In the genomic region with DNA sequence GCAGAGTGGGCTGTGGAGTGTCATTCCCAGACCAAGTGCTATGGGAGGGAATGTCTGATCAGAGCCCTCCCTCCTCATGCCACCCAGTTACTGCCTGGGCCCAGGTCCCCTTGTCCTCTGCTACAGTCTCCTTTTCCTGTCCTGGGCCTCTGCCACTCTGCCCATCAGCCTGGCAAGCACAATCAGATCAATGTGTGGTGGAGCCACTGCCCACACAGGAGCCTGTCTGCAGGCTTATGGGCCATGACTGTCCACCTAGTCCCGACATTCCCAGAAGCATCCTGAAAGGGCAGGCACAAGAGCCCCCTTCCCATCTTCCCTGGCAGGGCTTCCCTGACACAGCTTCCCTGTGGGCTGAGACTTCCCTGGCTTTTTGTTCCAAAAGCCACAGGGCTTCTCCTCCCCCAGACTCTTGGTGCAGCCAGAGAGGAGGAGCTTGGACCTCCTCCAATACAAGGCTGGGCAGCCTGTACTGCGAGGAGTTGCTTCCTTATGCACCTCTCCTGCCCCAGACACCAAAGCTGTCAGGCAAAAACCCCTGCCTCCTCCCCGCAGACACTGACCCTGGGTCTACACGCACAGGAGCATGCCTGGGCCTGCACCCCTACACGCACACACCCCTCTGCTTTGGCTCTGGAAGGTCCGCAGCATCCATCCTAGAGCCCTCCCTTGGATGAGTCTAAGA, we compare ENCODE assay signal across 8 cellular contexts. TPM values are rescaled to one million over a fixed set of nuclear protein-coding genes. Genes with fewer than 3 reads are reported as not detected.
DNase-seq lines count a peak whose midpoint lies in the region; ATAC-seq and TF ChIP-seq lines count a peak whose summit lies in the region.

No MANE protein-coding gene starts in this region.

- no peaks in the 10 kb centered on the region; the same call in 2 of the 3 replicates for H3K36me3 Mint-ChIP-seq in GM23338 (ENCODE audit: low read depth)
- H3K36me3 Mint-ChIP-seq in CD8-positive, alpha-beta memory T cell, result no peaks in the 10 kb centered on the region

- no peaks in the 10 kb centered on the region for H3K4me1 ChIP-seq in GM23338 (ENCODE audit: insufficient read depth)
- H3K4me1 ChIP-seq in CD8-positive, alpha-beta memory T cell (ENCODE audit: insufficient read depth, low read length), result no peaks in the 10 kb centered on the region

- H3K79me2 ChIP-seq in GM23338 (replicated peaks; ENCODE audit: insufficient read depth), result no peaks in the 10 kb centered on the region

- CTCF ChIA-PET in CD8-positive, alpha-beta memory T cell (lab: Charles Lee), result no interaction called here

- H3K36me3 ChIP-seq in GM23338 (ENCODE audit: insufficient read depth), result no peaks in the 10 kb centered on the region
- no peaks in the 10 kb centered on the region for H3K36me3 ChIP-seq in CD8-positive, alpha-beta memory T cell (ENCODE audit: insufficient read depth, low read length)

- POLR2A ChIA-PET in CD8-positive, alpha-beta memory T cell (lab: Charles Lee), result no interaction called here

- no peak overlapping the region for H3K4me3 ChIP-seq in GM23338
- H3K4me3 ChIP-seq in fibroblast of pulmonary artery (replicated peaks; ENCODE audit: low read depth, low read length), result no peak overlapping the region
- no peak overlapping the region for H3K4me3 ChIP-seq in retinal pigment epithelial cell (ENCODE audit: low read length)
- no peak overlapping the region for H3K4me3 ChIP-seq in CD8-positive, alpha-beta memory T cell (ENCODE audit: low read length)

- no peaks in the 10 kb centered on the region for H3K9me3 Mint-ChIP-seq in GM23338
- no peaks in the 10 kb centered on the region for H3K9me3 Mint-ChIP-seq in stimulated activated naive CD8-positive, alpha-beta T cell treated with anti-CD3 and anti-CD28 coated beads, Interleukin-15, amount 100 ng/mL, for 72 hours
- H3K9me3 Mint-ChIP-seq in CD8-positive, alpha-beta memory T cell, result no peaks in the 10 kb centered on the region

- H3K27me3 ChIP-seq in GM23338 (ENCODE audit: insufficient read depth), result no peaks in the 10 kb centered on the region
- no peaks in the 10 kb centered on the region for H3K27me3 ChIP-seq in CD8-positive, alpha-beta memory T cell (ENCODE audit: insufficient read depth, low read length, poor library complexity, severe bottlenecking)

- TF ChIP-seq CTCF in GM23338 (conservative IDR thresholded peaks at IDR 0.05; ENCODE audit: low read depth in 2 of 2), result no peak
- no peak for TF ChIP-seq CTCF in fibroblast of pulmonary artery (IDR thresholded peaks at IDR 0.05; ENCODE audit: low read length, missing control alignments)
- TF ChIP-seq CTCF in retinal pigment epithelial cell (conservative IDR thresholded peaks at IDR 0.05; ENCODE audit: low read depth, low read length), result no peak

- H2AFZ ChIP-seq in GM23338, result no peak overlapping the region; the same call in 1 of the 2 replicates

- H3K9me3 ChIP-seq in CD8-positive, alpha-beta memory T cell (ENCODE audit: low read length), result no peaks in the 10 kb centered on the region

- no peaks in the 10 kb centered on the region for H3K9me2 ChIP-seq in GM23338 (ENCODE audit: insufficient read depth)

- no peak overlapping the region for H3K27ac ChIP-seq in GM23338 (ENCODE audit: low read depth)
- H3K27ac ChIP-seq in CD8-positive, alpha-beta memory T cell (ENCODE audit: low read depth, low read length), result no peak overlapping the region

- peak overlapping the region; percentile 82 for H3K27ac Mint-ChIP-seq in GM23338
- H3K27ac Mint-ChIP-seq in stimulated activated naive CD8-positive, alpha-beta T cell treated with anti-CD3 and anti-CD28 coated beads, Interleukin-15, amount 100 ng/mL, for 72 hours, result peak overlapping the region in 1 of 2 donors; percentile 23
- no peak overlapping the region for H3K27ac Mint-ChIP-seq in CD8-positive, alpha-beta memory T cell

- H3F3A ChIP-seq in GM23338 (replicated peaks; ENCODE audit: low read depth), result no peaks in the 10 kb centered on the region; the same call in 1 of the 2 replicates

- H3K4me1 Mint-ChIP-seq in GM23338, result peaks cover 30% of the 10 kb centered on the region
- H3K4me1 Mint-ChIP-seq in stimulated activated naive CD8-positive, alpha-beta T cell treated with anti-CD3 and anti-CD28 coated beads, Interleukin-15, amount 100 ng/mL, for 72 hours, result no peaks in the 10 kb centered on the region
- H3K4me1 Mint-ChIP-seq in CD8-positive, alpha-beta memory T cell, result no peaks in the 10 kb centered on the region

- peak; percentile 77 for ATAC-seq in GM23338
- ATAC-seq in stimulated activated naive CD8-positive, alpha-beta T cell treated with anti-CD3 and anti-CD28 coated beads, Interleukin-15, amount 100 ng/mL, for 72 hours, result no peak
- no peak for ATAC-seq in HG02798 (IDR thresholded peaks at IDR 0.05; ENCODE audit: poor library complexity, unreplicated experiment)

- peaks cover 7% of the 10 kb centered on the region for H3K27me3 Mint-ChIP-seq in GM23338 (ENCODE audit: insufficient read depth, low read depth, poor library complexity)
- no peaks in the 10 kb centered on the region for H3K27me3 Mint-ChIP-seq in stimulated activated naive CD8-positive, alpha-beta T cell treated with anti-CD3 and anti-CD28 coated beads, Interleukin-15, amount 100 ng/mL, for 72 hours
- peaks cover 3 to 5% of the 10 kb centered on the region in 2 donors for H3K27me3 Mint-ChIP-seq in CD8-positive, alpha-beta memory T cell

- H4K20me1 ChIP-seq in GM23338 (replicated peaks; ENCODE audit: insufficient read depth), result no peaks in the 10 kb centered on the region

- no peak overlapping the region for H3K4me2 ChIP-seq in GM23338

- H3K4me3 Mint-ChIP-seq in GM23338, result no peak overlapping the region
- H3K4me3 Mint-ChIP-seq in stimulated activated naive CD8-positive, alpha-beta T cell treated with anti-CD3 and anti-CD28 coated beads, Interleukin-15, amount 100 ng/mL, for 72 hours, result no peak overlapping the region
- H3K4me3 Mint-ChIP-seq in CD8-positive, alpha-beta memory T cell, result no peak overlapping the region

- DNase-seq in GM23338 (ENCODE audit: low spot score) (peak; percentile 11), NCI-H82 treated with DMSO at 0.1 percent for 48 hours (lab: John Stamatoyannopoulos, UW; ENCODE audit: unreplicated experiment) (peak; percentile 43), fibroblast of pulmonary artery (ENCODE audit: low read depth) (peak; percentile 57), retinal pigment epithelial cell (ENCODE audit: low read depth) (peak; percentile 10), SW 1271 (lab: John Stamatoyannopoulos, UW) (no peak)
- no peak for DNase-seq in stimulated activated naive CD8-positive, alpha-beta T cell treated with anti-CD3 and anti-CD28 coated beads, Interleukin-15, amount 100 ng/mL, for 72 hours
- DNase-seq in CD8-positive, alpha-beta memory T cell, result no peak

TF ChIP-seq in GM23338, 12 proteins besides CTCF, POLR2A, EP300 and RAD21 (continues in another document):
- TF ChIP-seq CREB1 (CRISPR knock-in tag; IDR thresholded peaks at IDR 0.05; ENCODE audit: low read depth) (no peak), NANOG (IDR thresholded peaks at IDR 0.05; ENCODE audit: borderline replicate concordance) (no peak), EZH2phosphoT487 (IDR thresholded peaks at IDR 0.05; ENCODE audit: unreplicated experiment) (no peak), ZNF331 (CRISPR knock-in tag; IDR thresholded peaks at IDR 0.05; ENCODE audit: low read depth) (no peak), STAT1 (IDR thresholded peaks at IDR 0.05; ENCODE audit: unreplicated experiment) (no peak), EZH2 (IDR thresholded peaks at IDR 0.05; ENCODE audit: low read depth, unreplicated experiment) (no peak), ZNF114 (CRISPR knock-in tag; IDR thresholded peaks at IDR 0.05) (no peak)
- TF ChIP-seq, protein P1, sequence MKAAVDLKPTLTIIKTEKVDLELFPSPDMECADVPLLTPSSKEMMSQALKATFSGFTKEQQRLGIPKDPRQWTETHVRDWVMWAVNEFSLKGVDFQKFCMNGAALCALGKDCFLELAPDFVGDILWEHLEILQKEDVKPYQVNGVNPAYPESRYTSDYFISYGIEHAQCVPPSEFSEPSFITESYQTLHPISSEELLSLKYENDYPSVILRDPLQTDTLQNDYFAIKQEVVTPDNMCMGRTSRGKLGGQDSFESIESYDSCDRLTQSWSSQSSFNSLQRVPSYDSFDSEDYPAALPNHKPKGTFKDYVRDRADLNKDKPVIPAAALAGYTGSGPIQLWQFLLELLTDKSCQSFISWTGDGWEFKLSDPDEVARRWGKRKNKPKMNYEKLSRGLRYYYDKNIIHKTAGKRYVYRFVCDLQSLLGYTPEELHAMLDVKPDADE (IDR thresholded peaks at IDR 0.05), result no peak
- TF ChIP-seq, protein P2, sequence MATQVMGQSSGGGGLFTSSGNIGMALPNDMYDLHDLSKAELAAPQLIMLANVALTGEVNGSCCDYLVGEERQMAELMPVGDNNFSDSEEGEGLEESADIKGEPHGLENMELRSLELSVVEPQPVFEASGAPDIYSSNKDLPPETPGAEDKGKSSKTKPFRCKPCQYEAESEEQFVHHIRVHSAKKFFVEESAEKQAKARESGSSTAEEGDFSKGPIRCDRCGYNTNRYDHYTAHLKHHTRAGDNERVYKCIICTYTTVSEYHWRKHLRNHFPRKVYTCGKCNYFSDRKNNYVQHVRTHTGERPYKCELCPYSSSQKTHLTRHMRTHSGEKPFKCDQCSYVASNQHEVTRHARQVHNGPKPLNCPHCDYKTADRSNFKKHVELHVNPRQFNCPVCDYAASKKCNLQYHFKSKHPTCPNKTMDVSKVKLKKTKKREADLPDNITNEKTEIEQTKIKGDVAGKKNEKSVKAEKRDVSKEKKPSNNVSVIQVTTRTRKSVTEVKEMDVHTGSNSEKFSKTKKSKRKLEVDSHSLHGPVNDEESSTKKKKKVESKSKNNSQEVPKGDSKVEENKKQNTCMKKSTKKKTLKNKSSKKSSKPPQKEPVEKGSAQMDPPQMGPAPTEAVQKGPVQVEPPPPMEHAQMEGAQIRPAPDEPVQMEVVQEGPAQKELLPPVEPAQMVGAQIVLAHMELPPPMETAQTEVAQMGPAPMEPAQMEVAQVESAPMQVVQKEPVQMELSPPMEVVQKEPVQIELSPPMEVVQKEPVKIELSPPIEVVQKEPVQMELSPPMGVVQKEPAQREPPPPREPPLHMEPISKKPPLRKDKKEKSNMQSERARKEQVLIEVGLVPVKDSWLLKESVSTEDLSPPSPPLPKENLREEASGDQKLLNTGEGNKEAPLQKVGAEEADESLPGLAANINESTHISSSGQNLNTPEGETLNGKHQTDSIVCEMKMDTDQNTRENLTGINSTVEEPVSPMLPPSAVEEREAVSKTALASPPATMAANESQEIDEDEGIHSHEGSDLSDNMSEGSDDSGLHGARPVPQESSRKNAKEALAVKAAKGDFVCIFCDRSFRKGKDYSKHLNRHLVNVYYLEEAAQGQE (IDR thresholded peaks at IDR 0.05; ENCODE audit: unreplicated experiment), result no peak

RNA-seq across cellular contexts. Expression of gene CNTN2, which starts 29.2 kb away (rescaled TPM):
- 2.2 TPM in 2 replicates for total RNA-seq in GM23338 (2014; rRNA removed; shearing (Covaris generic))
- 0.75 and 1.3 TPM in 2 replicates for polyA plus RNA-seq in GM23338 (2016; fragmentation: Nextera tagmentation; extraction: Ambion mirVana)
- total RNA-seq in CD8-positive, alpha-beta memory T cell, result not detected
- not detected for polyA plus RNA-seq in CD8-positive, alpha-beta memory T cell

Comparison
In these comparisons a context has a peak if more than half of its experiments do, and no peak if none do; other contexts are left out.
1. DNase-seq: peak in GM23338 (single experiment), NCI-H82 treated with DMSO at 0.1 percent for 48 hours (single experiment), fibroblast of pulmonary artery (single experiment) and retinal pigment epithelial cell (single experiment); none in stimulated activated naive CD8-positive, alpha-beta T cell treated with anti-CD3 and anti-CD28 coated beads, Interleukin-15, amount 100 ng/mL, for 72 hours (0 of 2), CD8-positive, alpha-beta memory T cell (0 of 5) and SW 1271 (0 of 2).